Comparison of ENCODE assay signal across 1 cellular context in genomic region chr13:45292176-45292575, GRCh38.
TF ChIP-seq lines count a peak whose summit lies in the region.

No MANE protein-coding gene starts in this region.

TF ChIP-seq in GM12878, 131 proteins besides CTCF, POLR2A, EP300 and RAD21:
- TF ChIP-seq HDGF (IDR thresholded peaks at IDR 0.05), result no peak
- TF ChIP-seq IRF5 (IDR thresholded peaks at IDR 0.05; ENCODE audit: borderline replicate concordance), result no peak
- no peak for TF ChIP-seq HDAC6 (IDR thresholded peaks at IDR 0.05; ENCODE audit: unreplicated experiment)
- TF ChIP-seq SIX5 (IDR thresholded peaks at IDR 0.05; ENCODE audit: low read depth, low read length, severe bottlenecking), result no peak
- TF ChIP-seq EGR1 (IDR thresholded peaks at IDR 0.05; ENCODE audit: borderline replicate concordance in 1 of 2, low read depth in 2 of 2, low read length in 2 of 2), result no peak
- TF ChIP-seq IRF3 (IDR thresholded peaks at IDR 0.05), result no peak
- TF ChIP-seq EZH2 (IDR thresholded peaks at IDR 0.05; ENCODE audit: borderline replicate concordance, control insufficient read depth, low read depth, low read length), result no peak
- TF ChIP-seq CEBPB (IDR thresholded peaks at IDR 0.05; ENCODE audit: borderline replicate concordance in 1 of 2, low read depth in 2 of 2, low read length in 2 of 2), result no peak
- TF ChIP-seq STAT3 (IDR thresholded peaks at IDR 0.05; ENCODE audit: low read depth, low read length), result no peak
